ENCODE assay signal across 9 cellular contexts in genomic region chr12:92470608-92471021, GRCh38.
DNase-seq lines count a peak whose midpoint lies in the region; ATAC-seq and TF ChIP-seq lines count a peak whose summit lies in the region.
"Had no signal": no experiment of that assay in that cellular context is flagged by ENCODE, and none has a peak within 500 bp of the region (broad histone marks: within the 10 kb centered on the region; RNA-seq: fewer than 3 reads in every experiment).

No MANE protein-coding gene starts in this region.

- ATAC-seq in HG02642 (IDR thresholded peaks at IDR 0.05; ENCODE audit: poor library complexity, unreplicated experiment) (peak; percentile 36), activated B cell treated with CpG ODN at 0.5 μM for 24 hours (ENCODE audit: low read depth) (peak; percentile 26), T-cell (replicated peaks in 1 of 4) (no peak)

- POLR2A ChIA-PET in activated B cell treated with CpG ODN at 0.5 μM for 24 hours (lab: Charles Lee) = interaction anchor here (0.6 to 2.5 kb wide), 27 partner anchors 8 to 505 kb away, joined by 3 to 73 read pairs (median 7); partner anchors contain the start of gene BTG1
- POLR2A ChIA-PET in T-cell (lab: Charles Lee) = interaction anchor here in 1 of 2 donors (0.6 kb wide), 1 partner anchor 17 kb away, joined by 3 read pairs; no protein-coding TSS in a partner anchor

- peak; percentile 78 for DNase-seq in activated naive CD4-positive, alpha-beta T cell treated with anti-CD3 and anti-CD28 coated beads for 36 hours
- DNase-seq in activated naive CD4-positive, alpha-beta T cell (lab: John Stamatoyannopoulos, UW) = no peak
- DNase-seq in activated B cell treated with CpG ODN at 0.5 μM for 24 hours = no peak
- peak in 2 of 3 experiments; percentile 7 to 33 for DNase-seq in stimulated activated CD4-positive, alpha-beta T cell treated with anti-CD3 and anti-CD28 coated beads, TNF-alpha, amount 100 ng/mL, for 24 hours (ENCODE audit: low read depth in 3 of 3)
- DNase-seq in DMS114 treated with DMSO at 0.1 percent for 48 hours (lab: John Stamatoyannopoulos, UW; ENCODE audit: unreplicated experiment) = no peak
- DNase-seq in T-cell = no peak
- DNase-seq in coronary artery (ENCODE audit: low spot score) = no peak
- DNase-seq: dorsolateral prefrontal cortex had no signal

- H3K4me1 Mint-ChIP-seq in activated naive CD4-positive, alpha-beta T cell treated with anti-CD3 and anti-CD28 coated beads for 36 hours (ENCODE audit: low read depth) = peaks cover 49% of the 10 kb centered on the region
- H3K4me1 Mint-ChIP-seq in activated B cell treated with CpG ODN at 0.5 μM for 24 hours (peaks cover 92% of the 10 kb centered on the region), T-cell (peaks cover 7 to 30% (median 15%) of the 10 kb centered on the region in 3 donors)

- no peaks in the 10 kb centered on the region for H3K9me3 Mint-ChIP-seq in activated naive CD4-positive, alpha-beta T cell treated with anti-CD3 and anti-CD28 coated beads for 36 hours
- no peaks in the 10 kb centered on the region for H3K9me3 Mint-ChIP-seq in activated B cell treated with CpG ODN at 0.5 μM for 24 hours
- H3K9me3 Mint-ChIP-seq in T-cell = peaks cover 0 to under 1% (median 0%) of the 10 kb centered on the region in 3 donors

- CTCF ChIA-PET in activated naive CD4-positive, alpha-beta T cell treated with anti-CD3 and anti-CD28 coated beads for 36 hours (lab: Charles Lee) = no interaction called here
- CTCF ChIA-PET in activated B cell treated with CpG ODN at 0.5 μM for 24 hours (lab: Charles Lee) (interaction anchor here (1.0 to 2.2 kb wide), 4 partner anchors 25 to 107 kb away, joined by 3 to 7 read pairs (median 5); no protein-coding TSS in a partner anchor), T-cell (lab: Charles Lee) (no interaction called here)

- no peaks in the 10 kb centered on the region for H3K27me3 Mint-ChIP-seq in activated naive CD4-positive, alpha-beta T cell treated with anti-CD3 and anti-CD28 coated beads for 36 hours (ENCODE audit: low read depth)
- no peaks in the 10 kb centered on the region for H3K27me3 Mint-ChIP-seq in activated B cell treated with CpG ODN at 0.5 μM for 24 hours
- H3K27me3 Mint-ChIP-seq in T-cell = peaks cover 0 to 2% of the 10 kb centered on the region in 2 donors

- H3K36me3 Mint-ChIP-seq in activated naive CD4-positive, alpha-beta T cell treated with anti-CD3 and anti-CD28 coated beads for 36 hours (ENCODE audit: low read depth) = no peaks in the 10 kb centered on the region
- H3K36me3 Mint-ChIP-seq in activated B cell treated with CpG ODN at 0.5 μM for 24 hours (ENCODE audit: low read depth) = peaks cover 34% of the 10 kb centered on the region
- H3K36me3 Mint-ChIP-seq in T-cell = no peaks in the 10 kb centered on the region

- intact Hi-C loops in activated naive CD4-positive, alpha-beta T cell treated with anti-CD3 and anti-CD28 coated beads for 36 hours (cut with micrococcal nuclease) = loop anchor here (1.0 to 5.0 kb wide), 17 partner anchors 15 to 691 kb away; no protein-coding TSS in a partner anchor
- intact Hi-C loops in activated B cell treated with CpG ODN at 0.5 μM for 24 hours (cut with micrococcal nuclease) = loop anchor here (1.0 kb wide), 6 partner anchors 15 to 298 kb away; no protein-coding TSS in a partner anchor

- no peak overlapping the region for H3K4me3 ChIP-seq in coronary artery
- H3K4me3 ChIP-seq: dorsolateral prefrontal cortex had no signal

- H3K4me3 Mint-ChIP-seq in activated naive CD4-positive, alpha-beta T cell treated with anti-CD3 and anti-CD28 coated beads for 36 hours = no peak overlapping the region
- H3K4me3 Mint-ChIP-seq in activated B cell treated with CpG ODN at 0.5 μM for 24 hours = peak overlapping the region; percentile 61
- no peak overlapping the region for H3K4me3 Mint-ChIP-seq in T-cell

- no peak for TF ChIP-seq CTCF in activated B cell treated with CpG ODN at 0.5 μM for 24 hours (IDR thresholded peaks at IDR 0.05)
- TF ChIP-seq CTCF in coronary artery (IDR thresholded peaks at IDR 0.05) = no peak

- H3K27ac Mint-ChIP-seq in activated naive CD4-positive, alpha-beta T cell treated with anti-CD3 and anti-CD28 coated beads for 36 hours = peak overlapping the region; percentile 89
- H3K27ac Mint-ChIP-seq in activated B cell treated with CpG ODN at 0.5 μM for 24 hours = peak overlapping the region; percentile 96
- no peak overlapping the region for H3K27ac Mint-ChIP-seq in T-cell

- no peak overlapping the region for H3K27ac ChIP-seq in coronary artery
- H3K27ac ChIP-seq: dorsolateral prefrontal cortex had no signal

Comparison
In these comparisons a context has a peak if more than half of its experiments do, and no peak if none do; other contexts are left out.
1. DNase-seq: peak in activated naive CD4-positive, alpha-beta T cell treated with anti-CD3 and anti-CD28 coated beads for 36 hours (single experiment) and stimulated activated CD4-positive, alpha-beta T cell treated with anti-CD3 and anti-CD28 coated beads, TNF-alpha, amount 100 ng/mL, for 24 hours (2 of 3); none in activated naive CD4-positive, alpha-beta T cell (0 of 4), activated B cell treated with CpG ODN at 0.5 μM for 24 hours (single experiment), DMS114 treated with DMSO at 0.1 percent for 48 hours (single experiment), T-cell (0 of 34) and coronary artery (single experiment).
2. H3K27ac Mint-ChIP-seq: peak in activated naive CD4-positive, alpha-beta T cell treated with anti-CD3 and anti-CD28 coated beads for 36 hours (single experiment) and activated B cell treated with CpG ODN at 0.5 μM for 24 hours (single experiment); none in T-cell (0 of 2).
3. ATAC-seq: peak in HG02642 (single experiment) and activated B cell treated with CpG ODN at 0.5 μM for 24 hours (single experiment); none in T-cell (0 of 4).